8 cellular contexts compared by ENCODE assay signal in genomic region chr3:71065764-71066013, GRCh38.
DNase-seq lines count a peak whose midpoint lies in the region; ATAC-seq and TF ChIP-seq lines count a peak whose summit lies in the region.

No MANE protein-coding gene starts in this region.

- no peaks in the 10 kb centered on the region for H3K9me3 Mint-ChIP-seq in activated naive CD4-positive, alpha-beta T cell treated with anti-CD3 and anti-CD28 coated beads, Interleukin-2, amount 10 ng/mL, durations not matched to agents 7 days and 5 days

- H3K27ac ChIP-seq in lower lobe of right lung (peak overlapping the region; percentile 93), tibial artery (peak overlapping the region; percentile 94 to 99)

- no peak for DNase-seq in activated naive CD4-positive, alpha-beta T cell treated with anti-CD3 and anti-CD28 coated beads, Interleukin-2, amount 10 ng/mL, durations not matched to agents 7 days and 5 days
- no peak for DNase-seq in activated naive CD4-positive, alpha-beta T cell treated with anti-CD3 and anti-CD28 coated beads, Interleukin-2, amount 50 U/mL, for 16 hours
- DNase-seq in astrocyte of the spinal cord (ENCODE audit: low read depth, low spot score): no peak
- DNase-seq in lower lobe of right lung: no peak
- no peak for DNase-seq in tibial artery
- no peak for DNase-seq in DMS79 (lab: John Stamatoyannopoulos, UW)
- DNase-seq in stimulated activated CD4-positive, alpha-beta T cell treated with anti-CD3 and anti-CD28 coated beads, Interleukin-12 subunit alpha, Interleukin-12 subunit beta, amount 100 ng/mL, for 4 hours: no peak

- ATAC-seq in lower lobe of right lung (peak in 1 of 2 donors; percentile 14), GM18861 (IDR thresholded peaks at IDR 0.05; ENCODE audit: unreplicated experiment) (no peak)

- H3K27me3 Mint-ChIP-seq in activated naive CD4-positive, alpha-beta T cell treated with anti-CD3 and anti-CD28 coated beads, Interleukin-2, amount 10 ng/mL, durations not matched to agents 7 days and 5 days: no peaks in the 10 kb centered on the region

- H3K9me3 ChIP-seq in lower lobe of right lung (no peaks in the 10 kb centered on the region), tibial artery (no peaks in the 10 kb centered on the region)

- TF ChIP-seq CTCF in astrocyte of the spinal cord (IDR thresholded peaks at IDR 0.05; ENCODE audit: low read depth, low read length): no peak
- TF ChIP-seq CTCF in lower lobe of right lung (IDR thresholded peaks at IDR 0.05): no peak
- TF ChIP-seq CTCF in tibial artery (IDR thresholded peaks at IDR 0.05): no peak

- H3K4me3 ChIP-seq in astrocyte of the spinal cord (ENCODE audit: low read depth, low read length) (peak overlapping the region; percentile 65), lower lobe of right lung (peak overlapping the region; percentile 65), tibial artery (peak overlapping the region; percentile 75 to 77)

- peaks cover 19% of the 10 kb centered on the region for H3K36me3 Mint-ChIP-seq in activated naive CD4-positive, alpha-beta T cell treated with anti-CD3 and anti-CD28 coated beads, Interleukin-2, amount 10 ng/mL, durations not matched to agents 7 days and 5 days

- CTCF ChIA-PET in activated naive CD4-positive, alpha-beta T cell treated with anti-CD3 and anti-CD28 coated beads, Interleukin-2, amount 10 ng/mL, durations not matched to agents 7 days and 5 days (lab: Charles Lee): no interaction called here

- peak overlapping the region; percentile 99 for H3K27ac Mint-ChIP-seq in activated naive CD4-positive, alpha-beta T cell treated with anti-CD3 and anti-CD28 coated beads, Interleukin-2, amount 10 ng/mL, durations not matched to agents 7 days and 5 days

- H3K27me3 ChIP-seq in lower lobe of right lung (ENCODE audit: low read depth): no peaks in the 10 kb centered on the region
- H3K27me3 ChIP-seq in tibial artery: no peaks in the 10 kb centered on the region

- H3K4me1 ChIP-seq in lower lobe of right lung (peaks cover 73% of the 10 kb centered on the region), tibial artery (peaks cover 0 to 65% (median 43%) of the 10 kb centered on the region in 4 donors)

- peak overlapping the region; percentile 89 for H3K4me3 Mint-ChIP-seq in activated naive CD4-positive, alpha-beta T cell treated with anti-CD3 and anti-CD28 coated beads, Interleukin-2, amount 10 ng/mL, durations not matched to agents 7 days and 5 days

- H3K4me1 Mint-ChIP-seq in activated naive CD4-positive, alpha-beta T cell treated with anti-CD3 and anti-CD28 coated beads, Interleukin-2, amount 10 ng/mL, durations not matched to agents 7 days and 5 days: peaks cover 66% of the 10 kb centered on the region

- in situ Hi-C loops in astrocyte of the spinal cord (cut with HindIII; ENCODE audit: low sequenced_read_pairs): no loop called here

- H3K36me3 ChIP-seq in lower lobe of right lung: no peaks in the 10 kb centered on the region
- no peaks in the 10 kb centered on the region for H3K36me3 ChIP-seq in tibial artery

- intact Hi-C loops in lower lobe of right lung (cut with DNase I) (loop anchor here (5.0 to 10.0 kb wide), 2 partner anchors 58 to 59 kb away; no protein-coding TSS in a partner anchor), tibial artery (cut with DNase I; ENCODE audit: low total_unique reads) (loop anchor here (5.0 to 10.0 kb wide), 2 partner anchors 169 to 517 kb away; partner anchors contain the start of gene FOXP1)
